In the genomic region with DNA sequence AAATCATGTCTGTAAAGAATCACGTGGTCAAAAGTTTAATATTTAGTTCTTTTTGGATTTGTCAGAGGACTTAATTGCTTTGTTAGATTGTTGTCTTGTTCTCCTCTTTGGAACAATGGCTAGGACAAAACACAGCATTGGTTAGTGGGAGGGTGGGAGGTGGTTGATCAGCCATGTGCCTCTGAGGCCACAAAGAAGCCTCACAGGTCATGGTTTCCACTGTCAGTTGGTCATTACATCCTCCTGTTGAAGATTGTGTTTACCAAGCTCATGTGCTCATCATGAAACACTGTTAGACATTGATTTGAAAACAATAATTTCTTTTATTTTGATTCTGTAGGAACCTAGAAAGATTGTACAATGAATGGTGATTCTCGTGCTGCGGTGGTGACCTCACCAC, we compare ENCODE assay signal across 25 cellular contexts. TPM values are rescaled to one million over a fixed set of nuclear protein-coding genes. Genes with fewer than 3 reads are reported as not detected.
DNase-seq lines count a peak whose midpoint lies in the region; ATAC-seq, FAIRE-seq and TF ChIP-seq lines count a peak whose summit lies in the region.
"Had no signal": no experiment of that assay in that cellular context is flagged by ENCODE, and none has a peak within 500 bp of the region (broad histone marks: within the 10 kb centered on the region; RNA-seq: fewer than 3 reads in every experiment).

No MANE protein-coding gene starts in this region.

- FAIRE-seq in GM19239 (lab: Jason Lieb, UNC) (peak; percentile 14), H54 (lab: Jason Lieb, UNC) (no peak)

- intact Hi-C loops in dorsolateral prefrontal cortex (cut with DNase I) (no loop called here), mucosa of descending colon (cut with DNase I, micrococcal nuclease) (no loop called here)

- TF ChIP-seq POLR2A in H54 (IDR thresholded peaks at IDR 0.05; ENCODE audit: low read depth, low read length), result no peak

- peaks cover 37% of the 10 kb centered on the region for H3K4me1 ChIP-seq in mucosa of descending colon (ENCODE audit: low read depth)
- H3K4me1 ChIP-seq: foreskin keratinocyte had no signal

- no peaks in the 10 kb centered on the region for H3K9me3 ChIP-seq in mucosa of descending colon
- H3K9me3 ChIP-seq: psoas muscle, transverse colon had no signal

- peak overlapping the region in 3 of 59 donors; percentile 0 to 22 (median 4) for H3K4me3 ChIP-seq in dorsolateral prefrontal cortex
- no peak overlapping the region for H3K4me3 ChIP-seq in mucosa of descending colon
- H3K4me3 ChIP-seq: cardiac muscle cell, psoas muscle, transverse colon had no signal

- ATAC-seq in mucosa of descending colon, result no peak
- ATAC-seq: foreskin keratinocyte, psoas muscle had no signal

- H3K27ac ChIP-seq in VCaP, result peak overlapping the region; percentile 92; the same call in 1 of the 2 replicates
- peak overlapping the region in 58 of 59 donors; percentile 58 to 96 (median 86) for H3K27ac ChIP-seq in dorsolateral prefrontal cortex
- H3K27ac ChIP-seq: cardiac muscle cell, foreskin keratinocyte, psoas muscle, transverse colon had no signal

- no peak for TF ChIP-seq CTCF in VCaP (conservative IDR thresholded peaks at IDR 0.05)
- TF ChIP-seq CTCF in dorsolateral prefrontal cortex (IDR thresholded peaks at IDR 0.05 in 54 of 56, conservative IDR thresholded peaks at IDR 0.05 in 2 of 56; ENCODE audit: low read depth in 1 of 56, partially characterized antibody in 56 of 56), result peak in 1 of 56 donors; percentile 19
- TF ChIP-seq CTCF in mucosa of descending colon (IDR thresholded peaks at IDR 0.05), result no peak

- no peak for DNase-seq in GM19239 (ENCODE audit: insufficient read length, low spot score)
- peak in 4 of 10 donors; percentile 50 to 72 (median 60) for DNase-seq in dorsolateral prefrontal cortex
- peak; percentile 82 for DNase-seq in pons (ENCODE audit: low spot score)
- DNase-seq in H54 (ENCODE audit: insufficient read length, low spot score), result no peak
- no peak for DNase-seq in mucosa of descending colon
- DNase-seq in activated CD8-positive, alpha-beta memory T cell treated with anti-CD3 and anti-CD28 coated beads, Interleukin-2, amount 50 U/mL, for 4 hours, result no peak
- DNase-seq: activated B cell treated with CpG ODN at 0.5 μM for 24 hours; activated effector memory CD4-positive, alpha-beta T cell treated with Interleukin-2 at 50 U/mL for 16 hours; AML-193; dermis blood vessel endothelial cell; foreskin keratinocyte; KG1; kidney glomerular epithelial cell; mesenchymal stem cell; NCI-H1048; NCI-H2029; NCI-H345; nephron progenitor cell; psoas muscle; SIG-M5; stimulated activated CD4-positive, alpha-beta T cell treated with anti-CD3 and anti-CD28 coated beads, Interleukin-2, amount 100 ng/mL, for 24 hours; stimulated activated naive CD4-positive, alpha-beta T cell; transverse colon had no signal

- no peaks in the 10 kb centered on the region for H3K36me3 ChIP-seq in mucosa of descending colon (ENCODE audit: low read depth)

- no peaks in the 10 kb centered on the region for H3K27me3 ChIP-seq in dorsolateral prefrontal cortex
- H3K27me3 ChIP-seq: cardiac muscle cell, foreskin keratinocyte, transverse colon had no signal

RNA-seq across cellular contexts. Expression of gene ADD1, which starts 31.9 kb away (rescaled TPM):
- 100 to 1,000 TPM; 448 to 781 (median 536) TPM for total RNA-seq in dorsolateral prefrontal cortex
- 100 to 1,000 TPM; 201 to 373 (median 261) TPM for total RNA-seq in mucosa of descending colon
